ENCODE assay signal across 19 cellular contexts in genomic region chr4:40232610-40233009, GRCh38. TPM values are rescaled to one million over a fixed set of nuclear protein-coding genes. Genes with fewer than 3 reads are reported as not detected.
DNase-seq lines count a peak whose midpoint lies in the region; ATAC-seq, FAIRE-seq and TF ChIP-seq lines count a peak whose summit lies in the region.
"Had no signal": no experiment of that assay in that cellular context is flagged by ENCODE, and none has a peak within 500 bp of the region (broad histone marks: within the 10 kb centered on the region; RNA-seq: fewer than 3 reads in every experiment).

No MANE protein-coding gene starts in this region.

- no peak for TF ChIP-seq RAD21 in K562 (CRISPR knock-in tag; conservative IDR thresholded peaks at IDR 0.05 in 1 of 2, IDR thresholded peaks at IDR 0.05 in 1 of 2)

- H3K4me1 ChIP-seq in A673 (ENCODE audit: insufficient read depth, low read length, poor library complexity, severe bottlenecking) (peaks cover 14% of the 10 kb centered on the region), K562 (replicated peaks in 1 of 2; ENCODE audit: control insufficient read depth in 2 of 2, insufficient read depth in 2 of 2, low read length in 2 of 2) (peaks cover 0 to 5% of the 10 kb centered on the region in 2 experiments; a peak in 3 of 5 replicates), vagina (no peaks in the 10 kb centered on the region)
- peaks cover 100% of the 10 kb centered on the region for H3K4me1 ChIP-seq in CD4-positive, alpha-beta memory T cell (ENCODE audit: insufficient read depth, low read length)
- H3K4me1 ChIP-seq: body of pancreas, left ventricle myocardium inferior had no signal

- H3K9ac ChIP-seq in SU-DHL-6 (ENCODE audit: low read length) (no peak overlapping the region), K562 (ENCODE audit: insufficient read depth in 1 of 2, low read depth in 2 of 2, low read length in 2 of 2) (no peak overlapping the region)
- H3K9ac ChIP-seq: BLaER1 had no signal

- TF ChIP-seq CTCF in A673 (conservative IDR thresholded peaks at IDR 0.05; ENCODE audit: low read depth, low read length): no peak
- no peak for TF ChIP-seq CTCF in SU-DHL-6 (IDR thresholded peaks at IDR 0.05; ENCODE audit: insufficient read depth, low read length, poor library complexity, severe bottlenecking)
- TF ChIP-seq CTCF in K562 (IDR thresholded peaks at IDR 0.05 in 2 of 3, conservative IDR thresholded peaks at IDR 0.05 in 1 of 3; ENCODE audit: insufficient read depth in 2 of 3, low read depth in 1 of 3, low read length in 3 of 3): no peak
- no peak for TF ChIP-seq CTCF in vagina (IDR thresholded peaks at IDR 0.05)

- peak; percentile 51 for DNase-seq in A673 (ENCODE audit: low spot score)
- no peak for DNase-seq in CD4-positive, alpha-beta memory T cell
- DNase-seq in K562 (ENCODE audit: extremely low read depth in 1 of 4, low spot score in 3 of 4): no peak
- no peak for DNase-seq in vagina (ENCODE audit: extremely low spot score in 2 of 2)
- DNase-seq: body of pancreas; IMR-90; left ventricle myocardium inferior; NCI-H146; NCI-H526 treated with DMSO at 0.1 percent for 48 hours; stimulated activated CD4-positive, alpha-beta T cell treated with anti-CD3 and anti-CD28 coated beads, Interleukin-4, amount 100 ng/mL, for 4 hours; stimulated activated naive CD4-positive, alpha-beta T cell treated with Interleukin-2 at 50 U/mL for 16 hours had no signal

- H3K36me3 ChIP-seq in A673 (ENCODE audit: insufficient read depth, low read length, poor library complexity, severe bottlenecking) (peaks cover 22% of the 10 kb centered on the region), SU-DHL-6 (ENCODE audit: low read length) (peaks cover 28% of the 10 kb centered on the region), K562 (ENCODE audit: control insufficient read depth, insufficient read depth, low read length) (peaks cover 34% of the 10 kb centered on the region; the same call in 2 of the 3 replicates), vagina (no peaks in the 10 kb centered on the region)
- H3K36me3 ChIP-seq in CD4-positive, alpha-beta memory T cell (ENCODE audit: insufficient read depth, low read length): peaks cover 4% of the 10 kb centered on the region
- H3K36me3 ChIP-seq: left ventricle myocardium inferior had no signal

- CTCF ChIA-PET in A673 (lab: Charles Lee): interaction anchor here (0.6 kb wide), 1 partner anchor 83 kb away, joined by 3 read pairs; no protein-coding TSS in a partner anchor
- CTCF ChIA-PET in CD4-positive, alpha-beta memory T cell (lab: Charles Lee; ENCODE audit: partially characterized antibody): interaction anchor here (0.5 to 15.0 kb wide), 12 partner anchors 7 to 1051 kb away, joined by 3 to 200 read pairs (median 12); partner anchors contain the start of genes N4BP2 and RHOH
- CTCF ChIA-PET in K562 (lab: Yijun Ruan, JAX; ENCODE audit: low intra/inter-chr PET ratio): no interaction called here

- peak overlapping the region; percentile 85 to 100 (median 92) for H3K27ac Mint-ChIP-seq in CD4-positive, alpha-beta memory T cell
- H3K27ac Mint-ChIP-seq: nephron had no signal

- H3K9me3 ChIP-seq in A673 (ENCODE audit: low read depth, low read length, poor library complexity, severe bottlenecking) (no peaks in the 10 kb centered on the region), SU-DHL-6 (ENCODE audit: insufficient read depth, low read length) (no peaks in the 10 kb centered on the region), K562 (replicated peaks; ENCODE audit: control insufficient read depth, insufficient read depth, low read depth, low read length) (no peaks in the 10 kb centered on the region), vagina (no peaks in the 10 kb centered on the region)
- no peaks in the 10 kb centered on the region for H3K9me3 ChIP-seq in CD4-positive, alpha-beta memory T cell (ENCODE audit: control insufficient read depth in 1 of 2, low read length in 2 of 2)
- H3K9me3 ChIP-seq: BLaER1, body of pancreas, left ventricle myocardium inferior had no signal

- H4K20me1 ChIP-seq in SU-DHL-6 (ENCODE audit: low read depth, low read length) (peaks cover 35% of the 10 kb centered on the region; the same call in 1 of the 2 replicates), K562 (replicated peaks; ENCODE audit: control insufficient read depth, insufficient read depth, low read length) (no peaks in the 10 kb centered on the region)

- TF ChIP-seq EP300 in K562 (IDR thresholded peaks at IDR 0.05; ENCODE audit: low read length): no peak

- FAIRE-seq in K562 (lab: Jason Lieb, UNC): no peak

- POLR2A ChIA-PET in A673 (lab: Charles Lee; ENCODE audit: low non-redundant PET): no interaction called here
- POLR2A ChIA-PET in CD4-positive, alpha-beta memory T cell (lab: Charles Lee; ENCODE audit: partially characterized antibody): interaction anchor here (1.0 to 41.1 kb wide), 11 partner anchors 7 to 176 kb away, joined by 3 to 1182 read pairs (median 22); partner anchors contain the start of genes N4BP2 and RHOH
- POLR2A ChIA-PET in K562 (lab: Yijun Ruan, JAX): no interaction called here

- ATAC-seq in K562 (no peak), GM18498 (IDR thresholded peaks at IDR 0.05; ENCODE audit: unreplicated experiment) (no peak), HG02885 (IDR thresholded peaks at IDR 0.05; ENCODE audit: poor library complexity, unreplicated experiment) (no peak), GM21526 (IDR thresholded peaks at IDR 0.05; ENCODE audit: low FRiP score, unreplicated experiment) (no peak)
- ATAC-seq: body of pancreas, sciatic nerve had no signal

- peaks cover 100% of the 10 kb centered on the region for H3K79me2 ChIP-seq in SU-DHL-6 (ENCODE audit: insufficient read depth, low read length)
- H3K79me2 ChIP-seq in K562 (ENCODE audit: control insufficient read depth, insufficient read depth, low read length): peaks cover 56% of the 10 kb centered on the region

- H3K9me2 ChIP-seq in SU-DHL-6 (replicated peaks; ENCODE audit: insufficient read depth, low read length): no peaks in the 10 kb centered on the region

- no peaks in the 10 kb centered on the region for H3K9me1 ChIP-seq in K562 (ENCODE audit: control insufficient read depth, insufficient read depth, low read length)

- intact Hi-C loops in A673 (cut with micrococcal nuclease; ENCODE audit: unreplicated experiment): no loop called here
- intact Hi-C loops in CD4-positive, alpha-beta memory T cell (cut with micrococcal nuclease): loop anchor here (2.0 kb wide), 1 partner anchor 14 kb away; no protein-coding TSS in a partner anchor
- intact Hi-C loops in K562 (cut with micrococcal nuclease): loop anchor here (10.0 kb wide), 1 partner anchor 178 kb away; the partner anchor contains the start of gene N4BP2
- intact Hi-C loops in vagina (cut with DNase I): no loop called here

- H3F3A ChIP-seq in SU-DHL-6 (ENCODE audit: insufficient read depth): peaks cover 23% of the 10 kb centered on the region

- H3K4me3 ChIP-seq in A673 (ENCODE audit: low read depth, low read length, poor library complexity, severe bottlenecking): no peak overlapping the region
- no peak overlapping the region for H3K4me3 ChIP-seq in CD4-positive, alpha-beta memory T cell (ENCODE audit: low read length in 2 of 2)
- H3K4me3 ChIP-seq in SU-DHL-6 (ENCODE audit: insufficient read depth, low read length, poor library complexity, severe bottlenecking): no peak overlapping the region
- H3K4me3 ChIP-seq in K562: no peak overlapping the region
- H3K4me3 ChIP-seq in vagina: no peak overlapping the region
- H3K4me3 ChIP-seq: BLaER1, body of pancreas, left ventricle myocardium inferior had no signal

- no TSS peak for BruUV-seq in A673 (replicated peaks; lab: Mats Ljungman, UMichigan)
- no TSS peak for BruUV-seq in K562 (replicated peaks; lab: Mats Ljungman, UMichigan)

- peaks cover 41 to 62% of the 10 kb centered on the region in 2 donors for H3K36me3 Mint-ChIP-seq in CD4-positive, alpha-beta memory T cell

- H3K27me3 Mint-ChIP-seq in CD4-positive, alpha-beta memory T cell: no peaks in the 10 kb centered on the region

- in situ Hi-C loops in K562 (cut with MboI): no loop called here

- peaks cover 0 to 4% (median 0%) of the 10 kb centered on the region in 8 donors for H3K9me3 Mint-ChIP-seq in CD4-positive, alpha-beta memory T cell
- H3K9me3 Mint-ChIP-seq: nephron had no signal

- H3K4me1 Mint-ChIP-seq in CD4-positive, alpha-beta memory T cell: peaks cover 66 to 97% (median 81%) of the 10 kb centered on the region in 4 donors
- H3K4me1 Mint-ChIP-seq: nephron had no signal

- H3K27ac ChIP-seq in A673 (ENCODE audit: low read depth, low read length, poor library complexity, severe bottlenecking): no peak overlapping the region
- H3K27ac ChIP-seq in CD4-positive, alpha-beta memory T cell (ENCODE audit: low read depth, low read length): peak overlapping the region; percentile 11
- H3K27ac ChIP-seq in SU-DHL-6 (ENCODE audit: low read depth, low read length): peak overlapping the region; percentile 36
- no peak overlapping the region for H3K27ac ChIP-seq in K562 (ENCODE audit: extremely low read depth, low read depth, low read length)
- H3K27ac ChIP-seq in vagina: no peak overlapping the region
- H3K27ac ChIP-seq: BLaER1, body of pancreas, left ventricle myocardium inferior had no signal

- peak overlapping the region; percentile 0 to 93 (median 70) for H3K4me3 Mint-ChIP-seq in CD4-positive, alpha-beta memory T cell
- H3K4me3 Mint-ChIP-seq: nephron had no signal

- no peak overlapping the region for H3K4me2 ChIP-seq in SU-DHL-6 (ENCODE audit: low read depth, low read length, poor library complexity, severe bottlenecking)
- no peak overlapping the region for H3K4me2 ChIP-seq in K562 (ENCODE audit: insufficient read depth, low read length)
- H3K4me2 ChIP-seq: BLaER1 had no signal

- H2AFZ ChIP-seq in SU-DHL-6 (ENCODE audit: low read depth, low read length, severe bottlenecking): no peak overlapping the region
- no peak overlapping the region for H2AFZ ChIP-seq in K562 (ENCODE audit: low read depth, low read length)

- H3K27me3 ChIP-seq in A673 (replicated peaks; ENCODE audit: insufficient read depth, low read depth, low read length, poor library complexity) (no peaks in the 10 kb centered on the region), SU-DHL-6 (ENCODE audit: low read length) (no peaks in the 10 kb centered on the region), K562 (ENCODE audit: control insufficient read depth in 2 of 2, insufficient read depth in 2 of 2, low read length in 2 of 2) (no peaks in the 10 kb centered on the region), vagina (no peaks in the 10 kb centered on the region)
- no peaks in the 10 kb centered on the region for H3K27me3 ChIP-seq in CD4-positive, alpha-beta memory T cell (ENCODE audit: insufficient read depth, low read length)
- H3K27me3 ChIP-seq: BLaER1, body of pancreas had no signal

- 35% methylated on average over 3 of the region's 3 CpGs for WGBS in K562 (ENCODE audit: insufficient coverage, low coverage, missing lambda C conversion rate)

- no peak for TF ChIP-seq POLR2A in K562 (conservative IDR thresholded peaks at IDR 0.05)
- no peak for TF ChIP-seq POLR2A in vagina (IDR thresholded peaks at IDR 0.05)

RNA-seq across cellular contexts. Expression of gene RHOH, which starts 35.8 kb away (rescaled TPM):
- 66.8 and 74.2 TPM in 2 replicates for total RNA-seq in A673 (2021)
- 100 to 1,000 TPM; 198 to 200 TPM for total RNA-seq in CD4-positive, alpha-beta memory T cell
- polyA plus RNA-seq in CD4-positive, alpha-beta memory T cell: 100 to 1,000 TPM; 266 to 486 TPM
- 11.2 and 13.2 TPM in 2 replicates for total RNA-seq in K562 (2011; cell fraction: chromatin; rRNA removed; ENCODE audit: low replicate concordance)
- total RNA-seq in K562 (2011; cell fraction: nucleolus; rRNA removed): 5.3 and 7.5 TPM in 2 replicates
- total RNA-seq in K562 (2011; cell fraction: nucleoplasm; rRNA removed): 13.0 and 13.2 TPM in 2 replicates
- total RNA-seq in K562 (2014; rRNA removed): 15.8 and 20.3 TPM in 2 replicates
- total RNA-seq in K562 (2014; rRNA removed; fragmentation: Illumina TruSeq; extraction: Trizol): 18.1 and 19.0 TPM in 2 replicates
- total RNA-seq in K562 (2015; rRNA removed; fragmentation: Illumina TruSeq; extraction: Trizol): 17.3 and 17.4 TPM in 2 replicates
- 24.0 and 26.3 TPM in 2 replicates for total RNA-seq in K562 (2021)
- polyA plus RNA-seq in K562 (2011; rRNA removed): 1.4 and 14.3 TPM in 2 replicates
- 1.2 and 10.9 TPM in 2 replicates for polyA plus RNA-seq in K562 (2011; cell fraction: cytosol; rRNA removed)
- polyA plus RNA-seq in K562 (2011; cell fraction: nucleus; rRNA removed): 1.3 and 6.8 TPM in 2 replicates
- polyA plus RNA-seq in K562 (2012): 25.9 and 68.3 TPM in 2 replicates
- 25.5 and 26.7 TPM in 2 replicates for polyA plus RNA-seq in K562 (2014; fragmentation: Illumina TruSeq; extraction: Trizol)
- polyA plus RNA-seq in K562 (2014; fragmentation: Nextera tagmentation; extraction: Ambion mirVana): 10 to 100 TPM; 27.2 to 37.7 TPM
- polyA plus RNA-seq in K562 (2014; rRNA removed): 23.2 and 32.5 TPM in 2 replicates
- 1.8 and 13.2 TPM in 2 replicates for polyA minus RNA-seq in K562 (2011; rRNA and poly(A)+ RNA removed)
- polyA minus RNA-seq in K562 (2011; cell fraction: cytosol; rRNA and poly(A)+ RNA removed): 0.91 and 4.9 TPM in 2 replicates
- 0.89 and 6.3 TPM in 2 replicates for polyA minus RNA-seq in K562 (2011; cell fraction: nucleus; rRNA and poly(A)+ RNA removed)
- total RNA-seq in vagina: 2.9 TPM
- total RNA-seq: Daoy, IMR-90 had no signal
- polyA plus RNA-seq: IMR-90 had no signal

Comparison
In these comparisons a context has a peak if more than half of its experiments do, and no peak if none do; other contexts are left out.
1. H3K27ac ChIP-seq: peak in CD4-positive, alpha-beta memory T cell (single experiment) and SU-DHL-6 (single experiment); none in A673 (single experiment), K562 (single experiment) and vagina (single experiment).
2. intact Hi-C loops: an anchor here in CD4-positive, alpha-beta memory T cell (2.0 kb wide) and K562 (10.0 kb wide); none called in A673 and vagina.